27 cellular contexts compared by ENCODE assay signal in genomic region chr12:46935448-46935847, GRCh38.
"Had no signal": no experiment of that assay in that cellular context is flagged by ENCODE, and none has a peak within 500 bp of the region (broad histone marks: within the 10 kb centered on the region; RNA-seq: fewer than 3 reads in every experiment).

No MANE protein-coding gene starts in this region.

- FAIRE-seq: urothelium cell line had no signal

- H3K27me3 ChIP-seq: stomach, suprapubic skin, testis, thyroid gland, tibial artery, tibial nerve, transverse colon, upper lobe of left lung, uterus, vagina had no signal

- H3K9me3 ChIP-seq: stomach, suprapubic skin, testis, thoracic aorta, thyroid gland, tibial artery, tibial nerve, transverse colon, upper lobe of left lung, upper lobe of right lung, uterus, vagina had no signal

- H3K27ac ChIP-seq: stomach, suprapubic skin, testis, thoracic aorta, thyroid gland, tibial artery, tibial nerve, transverse colon, upper lobe of left lung, upper lobe of right lung, uterus, vagina had no signal

- H3K4me3 ChIP-seq: stomach, suprapubic skin, testis, thoracic aorta, thyroid gland, tibial artery, tibial nerve, transverse colon, upper lobe of left lung, upper lobe of right lung, uterus, vagina had no signal

- ATAC-seq: stimulated activated effector memory CD8-positive, alpha-beta T cell treated with anti-CD3 and anti-CD28 coated beads, Interleukin-12 subunit alpha, Interleukin-12 subunit beta, amount 100 ng/mL, for 72 hours; stimulated activated memory B cell treated with anti-CD40 and anti-IgM and Interleukin-4, amounts not matched to agents 10 μg/mL and 1 μg/mL and 100 μg/mL, for 72 hours; stimulated activated naive B cell treated with anti-CD40 and anti-IgM and Interleukin-4, amounts not matched to agents 10 μg/mL and 1 μg/mL and 100 μg/mL, for 72 hours; stimulated activated naive CD8-positive, alpha-beta T cell treated with anti-CD3 and anti-CD28 coated beads, Interleukin-15, amount 100 ng/mL, for 72 hours; stimulated activated naive CD8-positive, alpha-beta T cell treated with anti-CD3 and anti-CD28 coated beads, Interleukin-15, Interleukin-2, amounts not matched to agents 100 U/mL and 50 U/mL, for 24 hours; upper lobe of right lung had no signal

- DNase-seq: stimulated activated CD4-positive, alpha-beta T cell treated with anti-CD3 and anti-CD28 coated beads, Interleukin-2, amount 100 ng/mL, for 48 hours; stimulated activated CD4-positive, alpha-beta T cell treated with anti-CD3 and anti-CD28 coated beads, Interleukin-4, amount 100 ng/mL, for 1 hour; stimulated activated CD4-positive, alpha-beta T cell treated with anti-CD3 and anti-CD28 coated beads, Interleukin-4, amount 100 ng/mL, for 24 hours; stimulated activated CD4-positive, alpha-beta T cell treated with anti-CD3 and anti-CD28 coated beads, Interleukin-4, amount 100 ng/mL, for 4 hours; stimulated activated CD8-positive, alpha-beta memory T cell treated with anti-CD3 and anti-CD28 coated beads, Interleukin-4, amount 100 ng/mL, for 48 hours; stimulated activated naive B cell treated with anti-CD40 and anti-IgM and Interleukin-4, amounts not matched to agents 10 μg/mL and 1 μg/mL and 100 μg/mL, for 72 hours; stimulated activated naive CD4-positive, alpha-beta T cell; stimulated activated naive CD4-positive, alpha-beta T cell treated with Interleukin-2 at 50 U/mL for 16 hours; stimulated activated naive CD8-positive, alpha-beta T cell treated with anti-CD3 and anti-CD28 coated beads, Interleukin-15, amount 100 ng/mL, for 72 hours; stimulated activated naive CD8-positive, alpha-beta T cell treated with anti-CD3 and anti-CD28 coated beads, Interleukin-15, Interleukin-2, amounts not matched to agents 100 U/mL and 50 U/mL, for 24 hours; stomach; substantia nigra; testis; thyroid gland; tibial artery; transverse colon; trophoblast cell; upper lobe of left lung; upper lobe of right lung; uterus had no signal

- H3K4me1 ChIP-seq: stomach, suprapubic skin, testis, thyroid gland, tibial artery, tibial nerve, transverse colon, upper lobe of left lung, upper lobe of right lung, uterus, vagina had no signal

- H3K36me3 ChIP-seq: stomach, suprapubic skin, thoracic aorta, thyroid gland, tibial artery, tibial nerve, transverse colon, upper lobe of left lung, upper lobe of right lung, uterus, vagina had no signal
